ENCODE assay signal across 20 cellular contexts in genomic region chr1:89624314-89624713, GRCh38. TPM values are rescaled to one million over a fixed set of nuclear protein-coding genes. Genes with fewer than 3 reads are reported as not detected.
DNase-seq lines count a peak whose midpoint lies in the region; ATAC-seq lines count a peak whose summit lies in the region.
"Had no signal": no experiment of that assay in that cellular context is flagged by ENCODE, and none has a peak within 500 bp of the region (broad histone marks: within the 10 kb centered on the region; RNA-seq: fewer than 3 reads in every experiment).

No MANE protein-coding gene starts in this region.

- H3K9me3 ChIP-seq in T-helper 17 cell (ENCODE audit: control insufficient read depth, low read length, poor library complexity, severe bottlenecking), result no peaks in the 10 kb centered on the region
- H3K9me3 ChIP-seq: MG63, Peyer's patch had no signal

- H3K27ac Mint-ChIP-seq in T-helper 17 cell, result peak overlapping the region; percentile 93
- H3K27ac Mint-ChIP-seq: B cell, H9, HFFc6 had no signal

- H3K36me3 Mint-ChIP-seq in T-helper 17 cell (ENCODE audit: low read depth), result no peaks in the 10 kb centered on the region

- DNase-seq in Ammon's horn (ENCODE audit: low spot score), result peak; percentile 62
- no peak for DNase-seq in T-helper 17 cell
- DNase-seq in foreskin melanocyte, result peak; percentile 74
- DNase-seq in substantia nigra (lab: John Stamatoyannopoulos, UW), result peak in 1 of 49 donors; percentile 29
- DNase-seq in Kasumi-1 (lab: John Stamatoyannopoulos, UW), result no peak
- no peak for DNase-seq in AG08395 (ENCODE audit: low spot score)
- DNase-seq: DMS79 treated with DMSO at 0.1 percent for 48 hours, H9, HFFc6, MG63, NCI-H1417, NCI-H1694 treated with DMSO at 0.1 percent for 48 hours, NCI-H2081 treated with DMSO at 0.1 percent for 48 hours, NCI-H2171 treated with DMSO at 0.1 percent for 48 hours, NCI-H524 treated with DMSO at 0.1 percent for 48 hours, NCI-H82, Peyer's patch had no signal

- no peaks in the 10 kb centered on the region for H3K27me3 Mint-ChIP-seq in T-helper 17 cell
- H3K27me3 Mint-ChIP-seq: B cell had no signal

- ATAC-seq in T-helper 17 cell, result no peak
- no peak for ATAC-seq in GM21723 (IDR thresholded peaks at IDR 0.05; ENCODE audit: unreplicated experiment)

- no peak overlapping the region for H3K4me3 Mint-ChIP-seq in T-helper 17 cell
- H3K4me3 Mint-ChIP-seq: B cell, CD14-positive monocyte, H9, HFFc6 had no signal

- H3K4me1 Mint-ChIP-seq in T-helper 17 cell, result peaks cover 40% of the 10 kb centered on the region

- H3K27ac ChIP-seq in substantia nigra (ENCODE audit: low read depth, low read length, poor library complexity, severe bottlenecking), result peak overlapping the region; percentile 89
- H3K27ac ChIP-seq: Peyer's patch had no signal

RNA-seq across cellular contexts. Expression of gene LRRC8C, which starts 8.6 kb away (rescaled TPM):
- total RNA-seq in T-helper 17 cell, result 10 to 100 TPM; 46.0 to 52.4 TPM

Comparison
In these comparisons a context has a peak if more than half of its experiments do, and no peak if none do; other contexts are left out.
1. DNase-seq: peak in Ammon's horn (single experiment) and foreskin melanocyte (single experiment); none in T-helper 17 cell (0 of 3), Kasumi-1 (0 of 2) and AG08395 (single experiment).